In the genomic region with DNA sequence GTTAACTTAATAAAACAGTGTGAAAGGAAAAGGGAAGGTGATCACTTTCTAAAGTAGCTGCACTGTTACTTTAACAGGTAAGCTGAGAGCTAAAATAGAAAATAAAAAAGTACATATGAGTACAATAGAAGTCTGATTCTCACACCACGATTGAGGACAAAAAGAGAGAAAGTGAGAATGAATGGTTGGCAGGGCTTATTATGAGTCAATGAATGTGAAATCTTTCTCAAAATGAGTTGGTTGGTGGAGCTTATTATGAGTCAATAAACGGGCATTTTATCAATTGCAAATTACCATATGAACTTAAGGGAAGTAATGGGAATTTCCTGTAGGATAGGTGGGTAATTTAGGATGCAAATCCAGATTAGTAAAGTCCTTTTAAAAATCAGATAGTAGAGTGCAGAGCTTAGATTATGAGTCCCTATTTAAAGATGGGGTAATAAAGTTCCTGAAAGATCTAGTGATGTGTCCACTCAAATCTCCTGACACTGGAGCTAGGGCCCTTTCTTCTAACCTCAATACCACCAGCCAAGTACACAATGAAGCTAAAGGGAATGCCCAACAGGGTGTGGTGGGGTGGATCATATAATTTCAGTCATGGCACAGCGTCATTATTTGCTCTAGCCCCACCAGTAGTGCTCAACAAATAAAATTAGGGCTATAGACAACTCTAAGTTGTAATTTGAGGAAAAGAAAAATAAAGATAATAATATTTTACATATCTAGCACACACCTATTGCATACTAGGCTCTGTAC, we compare ENCODE assay signal across 11 cellular contexts. TPM values are rescaled to one million over a fixed set of nuclear protein-coding genes. Genes with fewer than 3 reads are reported as not detected.
A peak's percentile ranks its signal among the peaks of the same experiment; 100 is the strongest.
DNase-seq lines count a peak whose midpoint lies in the region; ATAC-seq lines count a peak whose summit lies in the region.
"Had no signal": no experiment of that assay in that cellular context is flagged by ENCODE, and none has a peak within 500 bp of the region (broad histone marks: within the 10 kb centered on the region; RNA-seq: fewer than 3 reads in every experiment).

No MANE protein-coding gene starts in this region.

- POLR2A ChIA-PET in naive thymus-derived CD8-positive, alpha-beta T cell (lab: Charles Lee): no interaction called here

- no peak overlapping the region for H4K91ac ChIP-seq in mesenchymal stem cell (ENCODE audit: low read length)

- H3K4me1 Mint-ChIP-seq in naive thymus-derived CD8-positive, alpha-beta T cell: no peaks in the 10 kb centered on the region
- H3K4me1 Mint-ChIP-seq: activated naive CD4-positive, alpha-beta T cell treated with anti-CD3 and anti-CD28 coated beads, Interleukin-2, amount 50 U/mL, for 24 hours had no signal

- no peak overlapping the region for H2BK15ac ChIP-seq in mesenchymal stem cell (ENCODE audit: low read depth, poor library complexity, severe bottlenecking)

- no peak overlapping the region for H3K23ac ChIP-seq in mesenchymal stem cell (ENCODE audit: low read length in 2 of 2)

- H3K36me3 Mint-ChIP-seq in naive thymus-derived CD8-positive, alpha-beta T cell: no peaks in the 10 kb centered on the region
- H3K36me3 Mint-ChIP-seq: activated naive CD4-positive, alpha-beta T cell treated with anti-CD3 and anti-CD28 coated beads, Interleukin-2, amount 50 U/mL, for 24 hours had no signal

- ATAC-seq in GM19035 (IDR thresholded peaks at IDR 0.05; ENCODE audit: unreplicated experiment) (peak; percentile 62), HG02571 (IDR thresholded peaks at IDR 0.05; ENCODE audit: unreplicated experiment) (peak; percentile 61), HG03457 (IDR thresholded peaks at IDR 0.05; ENCODE audit: unreplicated experiment) (peak; percentile 72)
- ATAC-seq in naive thymus-derived CD8-positive, alpha-beta T cell: no peak

- H3K4ac ChIP-seq in mesenchymal stem cell (ENCODE audit: low read depth in 1 of 2, low read length in 2 of 2): no peak overlapping the region

- H3K4me3 ChIP-seq in mesenchymal stem cell (ENCODE audit: insufficient read depth in 1 of 2, low read depth in 1 of 2, low read length in 2 of 2): peak overlapping the region in 1 of 2 experiments; percentile 43

- H4K8ac ChIP-seq in mesenchymal stem cell (ENCODE audit: low read length): no peak overlapping the region

- H3K4me2 ChIP-seq in mesenchymal stem cell (ENCODE audit: low read length, poor library complexity, severe bottlenecking): no peak overlapping the region

- WGBS in mesenchymal stem cell: 87% methylated on average over 2 of the region's 3 CpGs

- no peak overlapping the region for H3K27ac ChIP-seq in mesenchymal stem cell (ENCODE audit: low read length, poor library complexity, severe bottlenecking)

- no peak overlapping the region for H2BK120ac ChIP-seq in mesenchymal stem cell (ENCODE audit: low read depth, low read length)

- DNase-seq in mesenchymal stem cell (no peak), KG1 (lab: John Stamatoyannopoulos, UW) (no peak), CD1c-positive myeloid dendritic cell (ENCODE audit: extremely low spot score) (no peak)
- DNase-seq in activated CD4-positive, CD25-positive, alpha-beta regulatory T cell (lab: John Stamatoyannopoulos, UW): no peak
- DNase-seq in naive thymus-derived CD8-positive, alpha-beta T cell: no peak
- DNase-seq: activated B cell treated with CpG ODN at 0.5 μM for 24 hours, MM.1S had no signal

- no peak overlapping the region for H3K14ac ChIP-seq in mesenchymal stem cell (ENCODE audit: low read length in 2 of 2)

- H3K79me1 ChIP-seq in mesenchymal stem cell (replicated peaks; ENCODE audit: low read length, poor library complexity, severe bottlenecking): no peaks in the 10 kb centered on the region

- no peaks in the 10 kb centered on the region for H3K36me3 ChIP-seq in mesenchymal stem cell (ENCODE audit: control insufficient read depth in 1 of 2, insufficient read depth in 2 of 2, low read depth in 1 of 2, low read length in 2 of 2)

- no peak overlapping the region for H3K4me3 Mint-ChIP-seq in naive thymus-derived CD8-positive, alpha-beta T cell
- H3K4me3 Mint-ChIP-seq: activated B cell treated with CpG ODN at 0.5 μM for 24 hours; activated naive CD4-positive, alpha-beta T cell treated with anti-CD3 and anti-CD28 coated beads, Interleukin-2, amount 50 U/mL, for 24 hours had no signal

- H3K4me1 ChIP-seq in mesenchymal stem cell (ENCODE audit: control insufficient read depth, insufficient read depth, low read depth, low read length): no peaks in the 10 kb centered on the region

- H3K9me3 Mint-ChIP-seq in naive thymus-derived CD8-positive, alpha-beta T cell: peaks cover 2 to 14% (median 4%) of the 10 kb centered on the region in 9 donors

- H2AFZ ChIP-seq in mesenchymal stem cell (ENCODE audit: low read depth, low read length): no peak overlapping the region

- no peak overlapping the region for H2AK5ac ChIP-seq in mesenchymal stem cell (ENCODE audit: low read length, severe bottlenecking)

- no peaks in the 10 kb centered on the region for H3K27me3 ChIP-seq in mesenchymal stem cell (ENCODE audit: control insufficient read depth in 1 of 2, insufficient read depth in 1 of 2, low read length in 2 of 2)

- H3K9me3 ChIP-seq in mesenchymal stem cell (ENCODE audit: control insufficient read depth, low read length): no peaks in the 10 kb centered on the region

- peak overlapping the region; percentile 26 for H3K9ac ChIP-seq in mesenchymal stem cell (ENCODE audit: low read length)

- H2BK5ac ChIP-seq in mesenchymal stem cell (ENCODE audit: low read depth, low read length, poor library complexity, severe bottlenecking): no peak overlapping the region

- no peak overlapping the region for H3K18ac ChIP-seq in mesenchymal stem cell (ENCODE audit: low read depth in 1 of 2, low read length in 2 of 2)

- H2BK12ac ChIP-seq in mesenchymal stem cell (ENCODE audit: low read length in 2 of 2): no peak overlapping the region

- no peak overlapping the region for H3K27ac Mint-ChIP-seq in naive thymus-derived CD8-positive, alpha-beta T cell
- H3K27ac Mint-ChIP-seq: activated B cell treated with CpG ODN at 0.5 μM for 24 hours; activated naive CD4-positive, alpha-beta T cell treated with anti-CD3 and anti-CD28 coated beads, Interleukin-2, amount 50 U/mL, for 24 hours had no signal

- H3K27me3 Mint-ChIP-seq in naive thymus-derived CD8-positive, alpha-beta T cell: peaks cover 0 to 29% (median 10%) of the 10 kb centered on the region in 5 donors

RNA-seq across cellular contexts. Expression of a gene that starts 21.1 kb away (rescaled TPM):
- 16.9 TPM for polyA plus RNA-seq in mesenchymal stem cell (2013, experiment 1 of 2)
- polyA plus RNA-seq in mesenchymal stem cell (2013, experiment 2 of 2): 16.9 TPM
- total RNA-seq in naive thymus-derived CD8-positive, alpha-beta T cell: under 1 TPM; 0.52 to 0.70 TPM
- polyA plus RNA-seq in naive thymus-derived CD8-positive, alpha-beta T cell: under 1 TPM in 2 of 3 donors, not detected in 1; 0.07 to 0.12 TPM

Comparison
In these comparisons a context has a peak if more than half of its experiments do, and no peak if none do; other contexts are left out.
1. ATAC-seq: peak in GM19035 (single experiment), HG02571 (single experiment) and HG03457 (single experiment); none in naive thymus-derived CD8-positive, alpha-beta T cell (0 of 2).